In genomic region chr1:147641695-147642592, GRCh38 we compare ENCODE assay signal across 8 cellular contexts. TPM values are rescaled to one million over a fixed set of nuclear protein-coding genes. Genes with fewer than 3 reads are reported as not detected.
DNase-seq lines count a peak whose midpoint lies in the region; ATAC-seq and TF ChIP-seq lines count a peak whose summit lies in the region.

No MANE protein-coding gene starts in this region.

- H3K4me3 ChIP-seq in CD8-positive, alpha-beta T cell (ENCODE audit: low read depth, low read length), result no peak overlapping the region
- H3K4me3 ChIP-seq in sigmoid colon, result no peak overlapping the region

- no peak for ATAC-seq in CD8-positive, alpha-beta T cell
- ATAC-seq in HG03135 (IDR thresholded peaks at IDR 0.05; ENCODE audit: unreplicated experiment) (no peak), GM19351 (IDR thresholded peaks at IDR 0.05; ENCODE audit: unreplicated experiment) (no peak)

- H3K4me1 Mint-ChIP-seq in CD8-positive, alpha-beta T cell (ENCODE audit: low read depth), result peaks cover 33% of the 10 kb centered on the region
- H3K4me1 Mint-ChIP-seq in H9, result peaks cover 3 to 5% of the 10 kb centered on the region in 2 experiments

- POLR2A ChIA-PET in CD8-positive, alpha-beta T cell (lab: Charles Lee), result interaction anchor here (0.6 to 1.5 kb wide), 4 partner anchors 19 to 149 kb away, joined by 3 to 4 read pairs (median 4); no protein-coding TSS in a partner anchor

- H3K23me2 ChIP-seq in H9 (ENCODE audit: insufficient read length, low read depth, low read length, poor library complexity, severe bottlenecking), result no peaks in the 10 kb centered on the region

- no peak for TF ChIP-seq POLR2A in sigmoid colon (IDR thresholded peaks at IDR 0.05)

- no peaks in the 10 kb centered on the region for H3K9me3 Mint-ChIP-seq in CD8-positive, alpha-beta T cell
- no peaks in the 10 kb centered on the region for H3K9me3 Mint-ChIP-seq in H9

- CTCF ChIA-PET in CD8-positive, alpha-beta T cell (lab: Charles Lee), result interaction anchor here (0.7 to 5.9 kb wide), 24 partner anchors 8 to 251 kb away, joined by 3 to 53 read pairs (median 4); partner anchors contain the start of gene BCL9

- H2BK5ac ChIP-seq in H9 (ENCODE audit: insufficient read length, low read length), result no peak overlapping the region

- H3K9me3 ChIP-seq in CD8-positive, alpha-beta T cell (ENCODE audit: low read length), result no peaks in the 10 kb centered on the region
- no peaks in the 10 kb centered on the region for H3K9me3 ChIP-seq in H9 (ENCODE audit: control insufficient read depth, low read depth, low read length)
- no peaks in the 10 kb centered on the region for H3K9me3 ChIP-seq in sigmoid colon

- no peak overlapping the region for H2AK5ac ChIP-seq in H9 (ENCODE audit: insufficient read length, low read length)

- peak; percentile 87 for TF ChIP-seq CTCF in CD8-positive, alpha-beta T cell (IDR thresholded peaks at IDR 0.05)
- TF ChIP-seq CTCF in H9 (conservative IDR thresholded peaks at IDR 0.05) (peak; percentile 89), sigmoid colon (IDR thresholded peaks at IDR 0.05) (peak; percentile 45 to 85 (median 66))

- no peak overlapping the region for H2BK12ac ChIP-seq in H9 (ENCODE audit: insufficient read length, low read depth, low read length)

- H3K27ac ChIP-seq in CD8-positive, alpha-beta T cell (ENCODE audit: low read depth, low read length), result no peak overlapping the region
- H3K27ac ChIP-seq in H9 (ENCODE audit: insufficient read length, low read depth, low read length), result no peak overlapping the region
- H3K27ac ChIP-seq in sigmoid colon, result no peak overlapping the region

- H2AFZ ChIP-seq in H9 (ENCODE audit: low read length), result no peak overlapping the region

- no peak overlapping the region for H3K14ac ChIP-seq in H9 (ENCODE audit: insufficient read depth, low read length)

- no peak overlapping the region for H3K9ac ChIP-seq in H9 (ENCODE audit: extremely low read depth, insufficient read length, low read length)

- H4K5ac ChIP-seq in H9 (ENCODE audit: insufficient read length, low read depth, low read length), result no peak overlapping the region

- no peak overlapping the region for H2BK120ac ChIP-seq in H9 (ENCODE audit: low read depth, low read length, poor library complexity, severe bottlenecking)

- no peaks in the 10 kb centered on the region for H3K79me2 ChIP-seq in H9 (ENCODE audit: insufficient read depth, low read length)

- H3K4me1 ChIP-seq in CD8-positive, alpha-beta T cell (ENCODE audit: insufficient read depth, low read length), result peaks cover 20% of the 10 kb centered on the region
- H3K4me1 ChIP-seq in H9 (ENCODE audit: insufficient read depth, low read length) (no peaks in the 10 kb centered on the region), sigmoid colon (peaks cover 0 to 15% (median 9%) of the 10 kb centered on the region in 4 donors)

- H3K27ac Mint-ChIP-seq in CD8-positive, alpha-beta T cell, result no peak overlapping the region
- H3K27ac Mint-ChIP-seq in H9, result no peak overlapping the region

- no peak overlapping the region for H3K23ac ChIP-seq in H9 (ENCODE audit: insufficient read length, low read depth, low read length)

- no peak overlapping the region for H3K56ac ChIP-seq in H9 (ENCODE audit: insufficient read length, low read depth, low read length)

- no peak overlapping the region for H3K18ac ChIP-seq in H9 (ENCODE audit: insufficient read length, low read depth, low read length)

- H3K27me3 Mint-ChIP-seq in CD8-positive, alpha-beta T cell (ENCODE audit: low read depth), result no peaks in the 10 kb centered on the region
- H3K27me3 Mint-ChIP-seq in H9 (ENCODE audit: low read depth), result no peaks in the 10 kb centered on the region

- no peaks in the 10 kb centered on the region for H3K79me1 ChIP-seq in H9 (ENCODE audit: insufficient read depth, low read depth, low read length, poor library complexity, severe bottlenecking)

- no peaks in the 10 kb centered on the region for H3K27me3 ChIP-seq in CD8-positive, alpha-beta T cell (ENCODE audit: insufficient read depth, low read length)
- H3K27me3 ChIP-seq in H9 (ENCODE audit: insufficient read depth, low read length) (no peaks in the 10 kb centered on the region), sigmoid colon (no peaks in the 10 kb centered on the region)

- no peaks in the 10 kb centered on the region for H3K36me3 ChIP-seq in CD8-positive, alpha-beta T cell (ENCODE audit: insufficient read depth, low read length)
- H3K36me3 ChIP-seq in sigmoid colon, result peaks cover 0 to 16% (median 0%) of the 10 kb centered on the region in 4 donors

- H2BK20ac ChIP-seq in H9 (ENCODE audit: low read depth, low read length, poor library complexity, severe bottlenecking), result no peak overlapping the region

- H2BK15ac ChIP-seq in H9 (ENCODE audit: low read depth, low read length), result no peak overlapping the region

- TF ChIP-seq EP300 in sigmoid colon (IDR thresholded peaks at IDR 0.05), result no peak

- no peak overlapping the region for H4K8ac ChIP-seq in H9 (replicated peaks; ENCODE audit: insufficient read length, low read depth, low read length)

- H3K4me2 ChIP-seq in H9 (ENCODE audit: insufficient read depth, insufficient read length, low read length), result no peak overlapping the region

- intact Hi-C loops in CD8-positive, alpha-beta T cell (cut with DNase I, micrococcal nuclease), result loop anchor here (1.0 to 5.0 kb wide), 7 partner anchors 29 to 370 kb away; partner anchors contain the start of gene ACP6 (in 1 of the 2)
- intact Hi-C loops in sigmoid colon (cut with DNase I), result loop anchor here (1.0 to 5.0 kb wide), 2 partner anchors 147 to 250 kb away; no protein-coding TSS in a partner anchor

- H3K36me3 Mint-ChIP-seq in CD8-positive, alpha-beta T cell, result peaks cover 30% of the 10 kb centered on the region
- peaks cover 0 to 8% (median 4%) of the 10 kb centered on the region in 3 experiments; a peak in 4 of 7 replicates for H3K36me3 Mint-ChIP-seq in H9 (ENCODE audit: insufficient read depth in 1 of 3, low read depth in 3 of 3)

- no peak overlapping the region for H4K91ac ChIP-seq in H9 (ENCODE audit: insufficient read length, low read depth, low read length)

- no peaks in the 10 kb centered on the region for H4K20me1 ChIP-seq in H9 (ENCODE audit: control insufficient read depth, insufficient read depth, insufficient read length)

- no CpG with 5 or more reads among the region's 17 CpGs for WGBS in H9 (ENCODE audit: extremely low coverage, insufficient read length, low lambda C conversion rate)
- WGBS in sigmoid colon, 2 donors, result 48 to 65% methylated on average over 17 of the region's 17 CpGs

- H3K4ac ChIP-seq in H9 (ENCODE audit: low read depth, low read length), result no peak overlapping the region

- DNase-seq in CD8-positive, alpha-beta T cell, result peak in 5 of 7 experiments; percentile 37 to 58 (median 52)
- DNase-seq in H9, result no peak
- peak; percentile 80 for DNase-seq in NCI-H82 (lab: John Stamatoyannopoulos, UW)
- peak; percentile 9 for DNase-seq in activated T-helper 1 cell treated with Interleukin-2 at 50 U/mL for 16 hours (ENCODE audit: low read depth)
- DNase-seq in glomerular visceral epithelial cell (ENCODE audit: extremely low spot score), result peak; percentile 35
- DNase-seq in sigmoid colon, result no peak

- no peak overlapping the region for H3K4me3 Mint-ChIP-seq in CD8-positive, alpha-beta T cell
- H3K4me3 Mint-ChIP-seq in H9, result no peak overlapping the region

- no peak overlapping the region for H3T11ph ChIP-seq in H9 (ENCODE audit: low read length)

RNA-seq across cellular contexts. Expression of gene ACP6, which starts 28.4 kb away (rescaled TPM):
- 1 to 10 TPM; 4.4 to 4.9 TPM for total RNA-seq in CD8-positive, alpha-beta T cell
- total RNA-seq in H9 (2021) (15.3 and 17.1 TPM in 2 replicates), sigmoid colon (10 to 100 TPM in 3 of 4 donors, 1 to 10 TPM in 1; 7.1 to 27.8 (median 16.7) TPM)
- polyA plus RNA-seq in sigmoid colon, result 10 to 100 TPM in 1 of 3 donors, 1 to 10 TPM in 2; 3.5 to 15.3 (median 5.4) TPM

Comparison
In these comparisons a context has a peak if more than half of its experiments do, and no peak if none do; other contexts are left out.
1. DNase-seq: peak in CD8-positive, alpha-beta T cell (5 of 7), NCI-H82 (single experiment), activated T-helper 1 cell treated with Interleukin-2 at 50 U/mL for 16 hours (single experiment) and glomerular visceral epithelial cell (single experiment); none in H9 (single experiment) and sigmoid colon (single experiment).
2. Peak in every context shown above with its lines, with median percentiles within 50 percentile points of each other: CTCF ChIP-seq.